Comparison of ENCODE assay signal across 8 cellular contexts in genomic region chr4:76898385-76898692, GRCh38. TPM values are rescaled to one million over a fixed set of nuclear protein-coding genes. Genes with fewer than 3 reads are reported as not detected.
DNase-seq lines count a peak whose midpoint lies in the region; ATAC-seq, FAIRE-seq and TF ChIP-seq lines count a peak whose summit lies in the region.

No MANE protein-coding gene starts in this region.

- no peak overlapping the region for H3K27ac Mint-ChIP-seq in CD4-positive, alpha-beta memory T cell

- peak overlapping the region; percentile 90 for H3K4me2 ChIP-seq in PC-3 (ENCODE audit: low read length)

- TF ChIP-seq CTCF in PC-3 (conservative IDR thresholded peaks at IDR 0.05; ENCODE audit: low read depth, low read length) (no peak), esophagus muscularis mucosa (IDR thresholded peaks at IDR 0.05) (no peak), pancreas (IDR thresholded peaks at IDR 0.05) (no peak)

- FAIRE-seq in pancreas (lab: Jason Lieb, UNC) (no peak), frontal cortex (lab: Jason Lieb, UNC) (no peak)

- no peaks in the 10 kb centered on the region for H3K36me3 ChIP-seq in CD4-positive, alpha-beta memory T cell (ENCODE audit: insufficient read depth, low read length)
- H3K36me3 ChIP-seq in PC-3 (ENCODE audit: low read depth, low read length) (no peaks in the 10 kb centered on the region), esophagus muscularis mucosa (no peaks in the 10 kb centered on the region), pancreas (no peaks in the 10 kb centered on the region)

- H3K4me1 ChIP-seq in CD4-positive, alpha-beta memory T cell (ENCODE audit: insufficient read depth, low read length) = peaks cover 4% of the 10 kb centered on the region
- H3K4me1 ChIP-seq in PC-3 (ENCODE audit: insufficient read depth, low read length) (peaks cover 15% of the 10 kb centered on the region), esophagus muscularis mucosa (peaks cover 4 to 25% (median 20%) of the 10 kb centered on the region in 4 donors), pancreas (peaks cover 4 to 8% (median 7%) of the 10 kb centered on the region in 3 donors)

- H3K27me3 ChIP-seq in CD4-positive, alpha-beta memory T cell (ENCODE audit: insufficient read depth, low read length) = peaks cover 23% of the 10 kb centered on the region
- no peaks in the 10 kb centered on the region for H3K27me3 ChIP-seq in PC-3 (ENCODE audit: low read length)
- H3K27me3 ChIP-seq in esophagus muscularis mucosa = peaks cover 0 to 61% (median 21%) of the 10 kb centered on the region in 4 donors
- H3K27me3 ChIP-seq in pancreas = no peaks in the 10 kb centered on the region

- no peaks in the 10 kb centered on the region for H3K9me2 ChIP-seq in PC-3 (replicated peaks; ENCODE audit: low read length)

- ATAC-seq in PC-3 = no peak
- ATAC-seq in pancreas = no peak
- ATAC-seq in GM21786 (IDR thresholded peaks at IDR 0.05; ENCODE audit: unreplicated experiment) = no peak

- H3K9me3 Mint-ChIP-seq in CD4-positive, alpha-beta memory T cell = no peaks in the 10 kb centered on the region

- peak overlapping the region; percentile 81 for H2AFZ ChIP-seq in PC-3 (ENCODE audit: low read length)

- H3F3A ChIP-seq in PC-3 (ENCODE audit: low read length, unreplicated experiment) = no peaks in the 10 kb centered on the region

- no peaks in the 10 kb centered on the region for H3K36me3 Mint-ChIP-seq in CD4-positive, alpha-beta memory T cell

- peak overlapping the region; percentile 72 to 86 (median 80) for H3K4me3 Mint-ChIP-seq in CD4-positive, alpha-beta memory T cell

- POLR2A ChIA-PET in CD4-positive, alpha-beta memory T cell (lab: Charles Lee; ENCODE audit: partially characterized antibody) = no interaction called here
- POLR2A ChIA-PET in PC-3 (lab: Charles Lee; ENCODE audit: unreplicated experiment) = no interaction called here

- H3K4me3 ChIP-seq in CD4-positive, alpha-beta memory T cell (ENCODE audit: low read length in 2 of 2) = peak overlapping the region in 1 of 2 donors; percentile 49
- H3K4me3 ChIP-seq in PC-3 (ENCODE audit: low read length) (peak overlapping the region; percentile 83), esophagus muscularis mucosa (peak overlapping the region; percentile 54 to 64 (median 56)), pancreas (peak overlapping the region; percentile 18 to 81 (median 78))

- intact Hi-C loops in CD4-positive, alpha-beta memory T cell (cut with micrococcal nuclease) = loop anchor here (1.0 to 5.0 kb wide), 3 partner anchors 52 to 149 kb away; no protein-coding TSS in a partner anchor
- intact Hi-C loops in PC-3 (cut with micrococcal nuclease) = loop anchor here (2.0 kb wide), 1 partner anchor 50 kb away; the partner anchor contains the start of gene SEPTIN11
- intact Hi-C loops in esophagus muscularis mucosa (cut with DNase I) = no loop called here
- intact Hi-C loops in pancreas (cut with DNase I) = no loop called here

- H3K27ac ChIP-seq in CD4-positive, alpha-beta memory T cell (ENCODE audit: low read depth, low read length) = no peak overlapping the region
- H3K27ac ChIP-seq in PC-3 (ENCODE audit: low read length) (no peak overlapping the region), esophagus muscularis mucosa (replicated peaks in 1 of 4) (no peak overlapping the region), pancreas (peak overlapping the region; percentile 96 to 98 (median 98))

- TF ChIP-seq POLR2A in esophagus muscularis mucosa (IDR thresholded peaks at IDR 0.05; ENCODE audit: low read depth) = no peak

- H3K9me3 ChIP-seq in CD4-positive, alpha-beta memory T cell (ENCODE audit: control insufficient read depth in 1 of 2, low read length in 2 of 2) = no peaks in the 10 kb centered on the region
- H3K9me3 ChIP-seq in PC-3 (ENCODE audit: low read length) (no peaks in the 10 kb centered on the region), esophagus muscularis mucosa (no peaks in the 10 kb centered on the region), pancreas (no peaks in the 10 kb centered on the region)

- peaks cover 8 to 14% (median 10%) of the 10 kb centered on the region in 4 donors for H3K4me1 Mint-ChIP-seq in CD4-positive, alpha-beta memory T cell

- H4K20me1 ChIP-seq in PC-3 (ENCODE audit: low read length) = no peaks in the 10 kb centered on the region

- peak overlapping the region; percentile 63 for H3K9ac ChIP-seq in PC-3 (ENCODE audit: low read length)

- no peaks in the 10 kb centered on the region for H3K79me2 ChIP-seq in PC-3 (ENCODE audit: low read length)

- TF ChIP-seq EP300 in esophagus muscularis mucosa (IDR thresholded peaks at IDR 0.05) = no peak

- TSS peak; percentile 73 for BruUV-seq in PC-3 (replicated peaks; lab: Mats Ljungman, UMichigan)

- no peak for DNase-seq in CD4-positive, alpha-beta memory T cell
- DNase-seq in PC-3 (no peak), esophagus muscularis mucosa (ENCODE audit: extremely low spot score) (no peak), pancreas (no peak), NCI-H146 treated with DMSO at 0.1 percent for 48 hours (lab: John Stamatoyannopoulos, UW; ENCODE audit: unreplicated experiment) (no peak), frontal cortex (ENCODE audit: low spot score in 2 of 2) (no peak), NCI-H187 (lab: John Stamatoyannopoulos, UW) (no peak)

- 24% methylated on average over 14 of the region's 14 CpGs for WGBS in esophagus muscularis mucosa
- 3 to 7% methylated on average over 14 of the region's 14 CpGs for WGBS in pancreas, 2 donors

- peaks cover 26 to 29% of the 10 kb centered on the region in 2 donors for H3K27me3 Mint-ChIP-seq in CD4-positive, alpha-beta memory T cell

- CTCF ChIA-PET in CD4-positive, alpha-beta memory T cell (lab: Charles Lee; ENCODE audit: partially characterized antibody) = no interaction called here
- CTCF ChIA-PET in PC-3 (lab: Charles Lee) = interaction anchor here (0.5 kb wide), 1 partner anchor 140 kb away, joined by 5 read pairs; no protein-coding TSS in a partner anchor

RNA-seq across cellular contexts. Expression of gene SOWAHB, which starts 0.4 kb away (rescaled TPM):
- total RNA-seq in CD4-positive, alpha-beta memory T cell = not detected
- polyA plus RNA-seq in CD4-positive, alpha-beta memory T cell = not detected
- total RNA-seq in PC-3 (2014; rRNA removed) (4.8 and 6.3 TPM in 2 replicates), esophagus muscularis mucosa (not detected), pancreas (1 to 10 TPM; 2.1 to 4.2 (median 2.9) TPM), frontal cortex (2.9 TPM)
- polyA plus RNA-seq in pancreas = 1 to 10 TPM in 1 of 2 donors, under 1 TPM in 1; 0.53 to 1.2 TPM

RNA-seq across cellular contexts. Expression of gene SEPTIN11, which starts 51.2 kb away (rescaled TPM):
- 10 to 100 TPM; 25.2 to 30.2 TPM for total RNA-seq in CD4-positive, alpha-beta memory T cell
- 10 to 100 TPM; 21.9 to 31.3 TPM for polyA plus RNA-seq in CD4-positive, alpha-beta memory T cell
- total RNA-seq in PC-3 (2014; rRNA removed) (39.0 and 46.0 TPM in 2 replicates), esophagus muscularis mucosa (100 to 1,000 TPM in 1 of 4 donors, 10 to 100 TPM in 3; 74.1 to 144 (median 86.9) TPM), pancreas (10 to 100 TPM; 18.6 to 48.9 (median 28.9) TPM), frontal cortex (198 TPM)
- 10 to 100 TPM; 11.6 to 13.6 TPM for polyA plus RNA-seq in pancreas

Comparison
In these comparisons a context has a peak if more than half of its experiments do, and no peak if none do; other contexts are left out.
1. H3K27ac ChIP-seq: peak in pancreas (4 of 4); none in CD4-positive, alpha-beta memory T cell (single experiment), PC-3 (single experiment) and esophagus muscularis mucosa (0 of 4).
2. intact Hi-C loops: an anchor here in CD4-positive, alpha-beta memory T cell (1.0 to 5.0 kb wide) and PC-3 (2.0 kb wide); none called in esophagus muscularis mucosa and pancreas.